In genomic region chr2:112646791-112647720, GRCh38 we compare ENCODE assay signal across 8 cellular contexts. TPM values are rescaled to one million over a fixed set of nuclear protein-coding genes. Genes with fewer than 3 reads are reported as not detected.
DNase-seq lines count a peak whose midpoint lies in the region; ATAC-seq and TF ChIP-seq lines count a peak whose summit lies in the region.

No MANE protein-coding gene starts in this region.

- H3K4me1 Mint-ChIP-seq in Caco-2 (ENCODE audit: low read depth, unreplicated experiment) (peaks cover 39% of the 10 kb centered on the region), IgD-negative memory B cell (peaks cover 37 to 41% (median 37%) of the 10 kb centered on the region in 3 donors), immature natural killer cell (peaks cover 79 to 83% of the 10 kb centered on the region in 2 donors)

- H3K4me3 Mint-ChIP-seq in Caco-2 (ENCODE audit: unreplicated experiment) (peak overlapping the region; percentile 83), IgD-negative memory B cell (peak overlapping the region; percentile 90 to 97 (median 94)), immature natural killer cell (peak overlapping the region; percentile 93 to 98 (median 95))

- H3K27ac ChIP-seq in stomach smooth muscle (ENCODE audit: low read length): no peak overlapping the region

- H3K9me3 Mint-ChIP-seq in Caco-2 (ENCODE audit: unreplicated experiment): no peaks in the 10 kb centered on the region
- no peaks in the 10 kb centered on the region for H3K9me3 Mint-ChIP-seq in IgD-negative memory B cell
- H3K9me3 Mint-ChIP-seq in immature natural killer cell: no peaks in the 10 kb centered on the region

- intact Hi-C loops in Caco-2 (cut with micrococcal nuclease; ENCODE audit: unreplicated experiment): loop anchor here (5.0 kb wide), 1 partner anchor 45 kb away; no protein-coding TSS in a partner anchor

- H3K36me3 Mint-ChIP-seq in Caco-2 (ENCODE audit: insufficient read depth, unreplicated experiment): peaks cover 80% of the 10 kb centered on the region
- peaks cover 4% of the 10 kb centered on the region for H3K36me3 Mint-ChIP-seq in IgD-negative memory B cell
- H3K36me3 Mint-ChIP-seq in immature natural killer cell: peaks cover 32 to 46% (median 44%) of the 10 kb centered on the region in 3 donors

- in situ Hi-C loops in GM13977 (cut with MboI; ENCODE audit: low pct_unique_long_range_greater_than_20kb, low sequenced_read_pairs, unreplicated experiment): no loop called here

- POLR2A ChIA-PET in Caco-2 (lab: Charles Lee): interaction anchor here (3.3 kb wide), 1 partner anchor 63 kb away, joined by 13 read pairs; the partner anchor contains the start of gene CHCHD5

- DNase-seq in Caco-2 (no peak), immature natural killer cell (no peak), GM13977 (ENCODE audit: low spot score) (no peak)
- DNase-seq in activated T-cell treated with anti-CD3 and anti-CD28 coated beads, Interleukin-2, amount 50 U/mL, for 48 hours: peak; percentile 47 to 55
- no peak for DNase-seq in activated CD4-positive, alpha-beta T cell treated with anti-CD3 and anti-CD28 coated beads for 1 hour

- peak overlapping the region; percentile 96 for H3K27ac Mint-ChIP-seq in Caco-2 (ENCODE audit: unreplicated experiment)
- peak overlapping the region; percentile 2 to 85 (median 56) for H3K27ac Mint-ChIP-seq in IgD-negative memory B cell
- peak overlapping the region; percentile 76 to 94 (median 86) for H3K27ac Mint-ChIP-seq in immature natural killer cell

- TF ChIP-seq CTCF in Caco-2 (IDR thresholded peaks at IDR 0.05; ENCODE audit: insufficient read depth in 1 of 2, low read depth in 1 of 2, low read length in 1 of 2, severe bottlenecking in 1 of 2, unreplicated experiment in 1 of 2) (no peak), GM13977 (IDR thresholded peaks at IDR 0.05; ENCODE audit: extremely low read depth, insufficient read depth, missing control alignments) (no peak)

- H3K9ac ChIP-seq in stomach smooth muscle (ENCODE audit: low read length in 2 of 2): peak overlapping the region; percentile 42 to 61

- H3K27me3 Mint-ChIP-seq in Caco-2 (ENCODE audit: insufficient read depth, unreplicated experiment) (no peaks in the 10 kb centered on the region), IgD-negative memory B cell (no peaks in the 10 kb centered on the region), immature natural killer cell (ENCODE audit: low read depth in 3 of 3) (peaks cover 3 to 22% (median 6%) of the 10 kb centered on the region in 3 donors)

- BruUV-seq in Caco-2 (replicated peaks; lab: Mats Ljungman, UMichigan): TSS peak; percentile 35

- H3K9me3 ChIP-seq in Caco-2 (no peaks in the 10 kb centered on the region), stomach smooth muscle (ENCODE audit: control insufficient read depth in 2 of 2, low read length in 2 of 2) (no peaks in the 10 kb centered on the region)

- no peaks in the 10 kb centered on the region for H3K27me3 ChIP-seq in Caco-2 (replicated peaks; ENCODE audit: control insufficient read depth, insufficient read depth, low read length)
- no peaks in the 10 kb centered on the region for H3K27me3 ChIP-seq in stomach smooth muscle (ENCODE audit: control insufficient read depth in 1 of 2, insufficient read depth in 2 of 2, low read length in 2 of 2)

- ATAC-seq in GM19452 (IDR thresholded peaks at IDR 0.05; ENCODE audit: unreplicated experiment): no peak

- CTCF ChIA-PET in Caco-2 (lab: Charles Lee): interaction anchor here (0.6 to 3.1 kb wide), 4 partner anchors 20 to 79 kb away, joined by 3 to 26 read pairs (median 6); no protein-coding TSS in a partner anchor

- H3K36me3 ChIP-seq in Caco-2 (ENCODE audit: control insufficient read depth, insufficient read depth, low read length): peaks cover 1% of the 10 kb centered on the region; the same call in 1 of the 2 replicates
- H3K36me3 ChIP-seq in stomach smooth muscle (ENCODE audit: control insufficient read depth in 2 of 2, insufficient read depth in 2 of 2, low read length in 2 of 2): peaks cover 5 to 22% of the 10 kb centered on the region in 2 donors

- H3K4me3 ChIP-seq in Caco-2 (ENCODE audit: low read depth, low read length) (peak overlapping the region; percentile 93), stomach smooth muscle (ENCODE audit: low read length in 2 of 2) (peak overlapping the region; percentile 82 to 87)

- H3K4me1 ChIP-seq in Caco-2 (peaks cover 31% of the 10 kb centered on the region), stomach smooth muscle (ENCODE audit: control insufficient read depth, insufficient read depth, low read length) (peaks cover 20% of the 10 kb centered on the region)

RNA-seq across cellular contexts. Expression of gene SLC20A1, which starts 1.3 kb away (rescaled TPM):
- 91.1 and 102 TPM in 2 replicates for total RNA-seq in Caco-2 (2022)
- 19.3 TPM for polyA plus RNA-seq in IgD-negative memory B cell
- polyA plus RNA-seq in immature natural killer cell: 10 to 100 TPM; 34.4 to 77.5 (median 73.1) TPM

Comparison
In these comparisons a context has a peak if more than half of its experiments do, and no peak if none do; other contexts are left out.
1. DNase-seq: peak in activated T-cell treated with anti-CD3 and anti-CD28 coated beads, Interleukin-2, amount 50 U/mL, for 48 hours (2 of 2); none in Caco-2 (0 of 2), immature natural killer cell (0 of 3), GM13977 (single experiment) and activated CD4-positive, alpha-beta T cell treated with anti-CD3 and anti-CD28 coated beads for 1 hour (single experiment).
2. Peak in every context shown above with its lines, with median percentiles within 50 percentile points of each other: H3K27ac Mint-ChIP-seq and H3K4me3 Mint-ChIP-seq.